In genomic region chr2:140061240-140061639, GRCh38 we compare ENCODE assay signal across 9 cellular contexts.
"Had no signal": no experiment of that assay in that cellular context is flagged by ENCODE, and none has a peak within 500 bp of the region (broad histone marks: within the 10 kb centered on the region; RNA-seq: fewer than 3 reads in every experiment).

No MANE protein-coding gene starts in this region.

- DNase-seq: GM23248, GOT3, H7, IMR-90, KG1 had no signal

- H3K36me3 ChIP-seq: HAP-1 had no signal

- H3K4me3 ChIP-seq: GM23248, HAP-1, K562 had no signal

- FAIRE-seq: HTR-8/SVneo, K562 had no signal

- H3K27ac ChIP-seq: GM23248 had no signal

- ATAC-seq: HCT116, K562 had no signal
